24 cellular contexts compared by ENCODE assay signal in the genomic region with DNA sequence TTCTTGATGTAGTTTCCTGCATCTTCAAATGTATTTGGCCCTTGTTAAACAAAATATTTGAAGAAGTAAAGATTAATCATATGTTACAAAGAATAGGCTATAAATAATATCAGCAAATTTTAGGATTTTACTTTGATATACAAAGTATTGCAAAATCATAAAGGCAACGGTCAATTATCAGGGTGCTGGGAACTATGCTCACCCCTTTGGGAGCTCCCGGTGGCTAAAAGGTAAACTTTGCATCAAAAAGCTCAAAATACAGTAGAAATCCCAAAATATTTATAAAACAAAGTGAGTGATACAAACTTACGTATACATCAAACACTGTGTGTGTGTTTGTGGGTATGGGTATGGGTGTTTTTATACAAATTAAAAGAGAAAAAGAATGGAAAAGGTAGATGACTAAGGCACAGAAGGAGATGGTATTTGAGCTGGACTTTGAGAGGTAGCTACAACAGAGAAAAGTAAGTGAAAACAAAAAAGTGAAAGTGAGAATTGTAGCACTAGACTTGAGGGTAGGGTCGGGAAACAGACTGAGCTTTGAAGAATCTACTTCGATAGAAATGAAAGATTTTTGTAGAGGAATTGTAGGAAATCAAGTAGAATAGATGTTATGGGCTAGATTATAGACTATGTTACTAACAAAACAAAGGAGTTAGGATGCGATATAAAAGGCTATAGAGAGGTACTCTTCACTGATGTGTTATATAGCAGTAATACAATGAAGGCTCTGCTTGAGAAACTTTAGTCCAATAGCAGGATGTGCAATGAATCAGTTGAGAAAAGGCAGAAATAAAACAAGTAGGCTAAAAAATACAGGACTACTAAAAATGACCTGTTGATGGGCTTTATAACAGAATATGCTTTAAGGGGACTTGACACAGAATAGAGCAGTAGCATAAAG. TPM values are rescaled to one million over a fixed set of nuclear protein-coding genes. Genes with fewer than 3 reads are reported as not detected.
A peak's percentile ranks its signal among the peaks of the same experiment; 100 is the strongest.
DNase-seq lines count a peak whose midpoint lies in the region; ATAC-seq, FAIRE-seq and TF ChIP-seq lines count a peak whose summit lies in the region.
"Had no signal": no experiment of that assay in that cellular context is flagged by ENCODE, and none has a peak within 500 bp of the region (broad histone marks: within the 10 kb centered on the region; RNA-seq: fewer than 3 reads in every experiment).

No MANE protein-coding gene starts in this region.

- in situ Hi-C loops in GM12878 (cut with MboI), result no loop called here
- in situ Hi-C loops in transverse colon (cut with MboI; ENCODE audit: low pct_ligation_motif_present in 1 of 4, low pct_unique_long_range_greater_than_20kb in 1 of 4, low sequenced_read_pairs in 3 of 4), result no loop called here

- intact Hi-C loops in HCT116 (cut with micrococcal nuclease), result loop anchor here (10.0 kb wide), 2 partner anchors 654 to 1164 kb away; no protein-coding TSS in a partner anchor
- intact Hi-C loops in GM12878 (cut with micrococcal nuclease; ENCODE audit: unreplicated experiment), result no loop called here
- intact Hi-C loops in OCI-LY7 (cut with micrococcal nuclease; ENCODE audit: unreplicated experiment), result no loop called here
- intact Hi-C loops in transverse colon (cut with DNase I; ENCODE audit: low total_unique reads), result no loop called here

- H3K4me3 Mint-ChIP-seq in neural progenitor cell, result no peak overlapping the region
- H3K4me3 Mint-ChIP-seq: CD4-positive, alpha-beta T cell; H9 had no signal

- no peak for ATAC-seq in HCT116
- ATAC-seq in GM12878, result peak; percentile 48; the same call in 1 of the 3 replicates
- no peak for ATAC-seq in GM18858 (IDR thresholded peaks at IDR 0.05; ENCODE audit: unreplicated experiment)
- ATAC-seq in GM18511 (IDR thresholded peaks at IDR 0.05; ENCODE audit: unreplicated experiment), result no peak
- ATAC-seq: Panc1 had no signal

- WGBS in GM12878 (ENCODE audit: insufficient coverage, insufficient replicate concordance, low lambda C conversion rate, missing lambda C conversion rate), result 23% methylated on average over 6 of the region's 6 CpGs
- WGBS in transverse colon (ENCODE audit: low coverage in 1 of 2), 2 donors, result 72 to 78% methylated on average over 6 of the region's 6 CpGs

- no peak overlapping the region for H3K9ac ChIP-seq in HCT116 (ENCODE audit: low read length)
- no peak overlapping the region for H3K9ac ChIP-seq in Loucy (ENCODE audit: low read depth, low read length, poor library complexity, severe bottlenecking)
- H3K9ac ChIP-seq in GM12878 (ENCODE audit: control insufficient read depth, insufficient read depth, low read length), result no peak overlapping the region
- no peak overlapping the region for H3K9ac ChIP-seq in neural progenitor cell
- H3K9ac ChIP-seq: BLaER1 had no signal

- H3K4me2 ChIP-seq in HCT116 (ENCODE audit: low read length) (no peak overlapping the region), Loucy (ENCODE audit: low read depth, low read length, poor library complexity, severe bottlenecking) (no peak overlapping the region), GM12878 (ENCODE audit: control insufficient read depth, insufficient read depth) (no peak overlapping the region), neural progenitor cell (no peak overlapping the region), OCI-LY7 (ENCODE audit: low read length) (no peak overlapping the region)
- H3K4me2 ChIP-seq: BLaER1 had no signal

- H3K36me3 ChIP-seq in HCT116 (ENCODE audit: control insufficient read depth in 1 of 2, insufficient read depth in 2 of 2, low read length in 2 of 2), result no peaks in the 10 kb centered on the region
- H3K36me3 ChIP-seq in Loucy (ENCODE audit: insufficient read depth, low read length), result no peaks in the 10 kb centered on the region
- H3K36me3 ChIP-seq in GM12878 (ENCODE audit: control insufficient read depth in 2 of 2, insufficient read depth in 2 of 2, low read length in 1 of 2), result no peaks in the 10 kb centered on the region
- no peaks in the 10 kb centered on the region for H3K36me3 ChIP-seq in neural progenitor cell
- no peaks in the 10 kb centered on the region for H3K36me3 ChIP-seq in OCI-LY7 (ENCODE audit: insufficient read depth, low read length)
- H3K36me3 ChIP-seq in transverse colon, result no peaks in the 10 kb centered on the region
- H3K36me3 ChIP-seq: BLaER1 had no signal

- H3K4me3 ChIP-seq in HCT116 (replicated peaks in 1 of 2; ENCODE audit: low read depth in 1 of 2, low read length in 2 of 2) (no peak overlapping the region), Loucy (ENCODE audit: low read length, poor library complexity, severe bottlenecking) (no peak overlapping the region), GM12878 (no peak overlapping the region), neural progenitor cell (no peak overlapping the region), OCI-LY7 (ENCODE audit: low read depth, low read length, poor library complexity, severe bottlenecking) (no peak overlapping the region), transverse colon (no peak overlapping the region)
- H3K4me3 ChIP-seq: BLaER1 had no signal

- no peak for DNase-seq in HCT116 (ENCODE audit: low read depth, low spot score)
- no peak for DNase-seq in GM12878 (ENCODE audit: low read depth, low spot score)
- DNase-seq in neural progenitor cell (ENCODE audit: low spot score), result no peak
- no peak for DNase-seq in OCI-LY7 (ENCODE audit: low spot score)
- DNase-seq in transverse colon, result no peak
- DNase-seq: ACHN; CD4-positive, alpha-beta T cell; COR-L47; DMS79 treated with DMSO at 0.1 percent for 48 hours; H9; Karpas-422; NCI-H187; NCI-H446; NCI-H526 treated with DMSO at 0.1 percent for 48 hours; T-helper 1 cell had no signal

- H3K4me1 Mint-ChIP-seq in neural progenitor cell, result no peaks in the 10 kb centered on the region
- H3K4me1 Mint-ChIP-seq: H9 had no signal

- RAD21 ChIA-PET in HCT116 (lab: Charles Lee; ENCODE audit: low non-redundant PET in 1 of 2, low total read pairs in 2 of 2, uncharacterized antibody in 2 of 2, unreplicated experiment in 2 of 2) (no interaction called here), GM12878 (lab: Charles Lee; ENCODE audit: unreplicated experiment) (interaction anchor here (0.5 kb wide), 1 partner anchor 564 kb away, joined by 3 read pairs; no protein-coding TSS in a partner anchor)

- BruUV-seq in HCT116 (replicated peaks; lab: Mats Ljungman, UMichigan), result no TSS peak
- no TSS peak for BruUV-seq in GM12878 (replicated peaks; lab: Mats Ljungman, UMichigan)
- BruUV-seq in OCI-LY7 (replicated peaks; lab: Mats Ljungman, UMichigan), result no TSS peak

- no peak for TF ChIP-seq RAD21 in HCT116 (IDR thresholded peaks at IDR 0.05; ENCODE audit: low read depth)
- TF ChIP-seq RAD21 in GM12878 (IDR thresholded peaks at IDR 0.05; ENCODE audit: insufficient read depth, low read depth, low read length), result no peak

- no peaks in the 10 kb centered on the region for H3K36me3 Mint-ChIP-seq in neural progenitor cell

- POLR2A ChIA-PET in HCT116 (lab: Charles Lee) (no interaction called here), GM12878 (lab: Charles Lee) (no interaction called here), OCI-LY7 (lab: Charles Lee) (no interaction called here)

- H3K27ac Mint-ChIP-seq in neural progenitor cell, result no peak overlapping the region
- H3K27ac Mint-ChIP-seq: CD4-positive, alpha-beta T cell had no signal

- SMC1A ChIA-PET in GM12878 (lab: Charles Lee; ENCODE audit: uncharacterized antibody, unreplicated experiment), result interaction anchor here (0.6 to 1.4 kb wide), 3 partner anchors 13 to 183 kb away, joined by 3 read pairs; no protein-coding TSS in a partner anchor

- H3K27me3 Mint-ChIP-seq in neural progenitor cell (ENCODE audit: insufficient read depth, low read depth), result peaks cover 3% of the 10 kb centered on the region
- H3K27me3 Mint-ChIP-seq: CD4-positive, alpha-beta T cell had no signal

- H3K9me2 ChIP-seq in HCT116 (ENCODE audit: insufficient read depth) (no peaks in the 10 kb centered on the region), Loucy (replicated peaks; ENCODE audit: low read depth, low read length) (no peaks in the 10 kb centered on the region), OCI-LY7 (ENCODE audit: insufficient read depth, low read length) (no peaks in the 10 kb centered on the region)

- H3K27ac ChIP-seq in HCT116 (ENCODE audit: low read depth, low read length) (no peak overlapping the region), GM12878 (ENCODE audit: control insufficient read depth, insufficient read depth) (no peak overlapping the region), neural progenitor cell (no peak overlapping the region), OCI-LY7 (ENCODE audit: low read depth, low read length, poor library complexity, severe bottlenecking) (no peak overlapping the region), transverse colon (no peak overlapping the region)
- H3K27ac ChIP-seq: BLaER1 had no signal

- CTCF ChIA-PET in HCT116 (lab: Charles Lee), result interaction anchor here (1.1 to 1.2 kb wide), 2 partner anchors 200 to 1011 kb away, joined by 3 read pairs; no protein-coding TSS in a partner anchor
- CTCF ChIA-PET in GM12878 (lab: Yijun Ruan, JAX), result interaction anchor here (1.0 to 1.7 kb wide), 2 partner anchors 30 to 399 kb away, joined by 3 to 5 read pairs; no protein-coding TSS in a partner anchor
- CTCF ChIA-PET in OCI-LY7 (lab: Charles Lee; ENCODE audit: unreplicated experiment), result no interaction called here

- H3K9me3 ChIP-seq in HCT116 (ENCODE audit: control insufficient read depth in 1 of 2, insufficient read depth in 1 of 2, low read depth in 1 of 2, low read length in 2 of 2) (no peaks in the 10 kb centered on the region), Loucy (ENCODE audit: insufficient read depth, low read depth, low read length) (no peaks in the 10 kb centered on the region), GM12878 (replicated peaks; ENCODE audit: control insufficient read depth, insufficient read depth, low read length) (no peaks in the 10 kb centered on the region), neural progenitor cell (ENCODE audit: low read depth) (no peaks in the 10 kb centered on the region), OCI-LY7 (ENCODE audit: low read length) (no peaks in the 10 kb centered on the region), transverse colon (no peaks in the 10 kb centered on the region)
- H3K9me3 ChIP-seq: BLaER1 had no signal

- H3K4me1 ChIP-seq in HCT116 (ENCODE audit: control insufficient read depth in 1 of 2, insufficient read depth in 2 of 2, low read length in 2 of 2), result no peaks in the 10 kb centered on the region
- H3K4me1 ChIP-seq in Loucy (ENCODE audit: insufficient read depth, low read length, poor library complexity, severe bottlenecking), result no peaks in the 10 kb centered on the region
- H3K4me1 ChIP-seq in GM12878 (ENCODE audit: control insufficient read depth, insufficient read depth, low read length), result no peaks in the 10 kb centered on the region
- no peaks in the 10 kb centered on the region for H3K4me1 ChIP-seq in neural progenitor cell
- no peaks in the 10 kb centered on the region for H3K4me1 ChIP-seq in OCI-LY7 (ENCODE audit: insufficient read depth, low read length, poor library complexity, severe bottlenecking)
- no peaks in the 10 kb centered on the region for H3K4me1 ChIP-seq in transverse colon
- H3K4me1 ChIP-seq: BLaER1 had no signal

- H4K20me1 ChIP-seq in HCT116 (ENCODE audit: insufficient read depth), result no peaks in the 10 kb centered on the region
- no peaks in the 10 kb centered on the region for H4K20me1 ChIP-seq in Loucy (ENCODE audit: insufficient read depth, low read length, poor library complexity, severe bottlenecking)
- H4K20me1 ChIP-seq in GM12878 (ENCODE audit: control insufficient read depth, insufficient read depth), result no peaks in the 10 kb centered on the region
- H4K20me1 ChIP-seq in neural progenitor cell (ENCODE audit: low read depth), result no peaks in the 10 kb centered on the region
- no peaks in the 10 kb centered on the region for H4K20me1 ChIP-seq in OCI-LY7 (ENCODE audit: insufficient read depth, low read length)
- H4K20me1 ChIP-seq: BLaER1 had no signal

- H2AFZ ChIP-seq in HCT116 (ENCODE audit: low read depth, low read length, poor library complexity, severe bottlenecking) (peak overlapping the region; percentile 36), Loucy (ENCODE audit: low read length) (peak overlapping the region; percentile 29; the same call in 1 of the 2 replicates), GM12878 (ENCODE audit: control insufficient read depth, low read depth, low read length) (no peak overlapping the region), neural progenitor cell (replicated peaks) (peak overlapping the region; percentile 13), OCI-LY7 (ENCODE audit: low read length) (no peak overlapping the region)

- H3F3A ChIP-seq in Loucy (ENCODE audit: low read depth) (no peaks in the 10 kb centered on the region), neural progenitor cell (ENCODE audit: low read depth) (no peaks in the 10 kb centered on the region)

- H3K27me3 ChIP-seq in HCT116 (ENCODE audit: insufficient read depth, low read length), result no peaks in the 10 kb centered on the region
- H3K27me3 ChIP-seq in Loucy (ENCODE audit: insufficient read depth, low read length, poor library complexity, severe bottlenecking), result no peaks in the 10 kb centered on the region
- no peaks in the 10 kb centered on the region for H3K27me3 ChIP-seq in GM12878 (replicated peaks in 1 of 2; ENCODE audit: control insufficient read depth in 2 of 2, insufficient read depth in 2 of 2, low read length in 1 of 2)
- H3K27me3 ChIP-seq in neural progenitor cell, result no peaks in the 10 kb centered on the region
- H3K27me3 ChIP-seq in transverse colon, result no peaks in the 10 kb centered on the region
- H3K27me3 ChIP-seq: BLaER1 had no signal

- no peaks in the 10 kb centered on the region for H3K79me2 ChIP-seq in HCT116 (ENCODE audit: insufficient read depth, low read length)
- H3K79me2 ChIP-seq in Loucy (ENCODE audit: insufficient read depth, low read length), result no peaks in the 10 kb centered on the region
- no peaks in the 10 kb centered on the region for H3K79me2 ChIP-seq in GM12878 (ENCODE audit: control insufficient read depth, insufficient read depth, low read length)
- H3K79me2 ChIP-seq in neural progenitor cell (ENCODE audit: low read depth), result no peaks in the 10 kb centered on the region
- H3K79me2 ChIP-seq in OCI-LY7 (ENCODE audit: insufficient read depth, low read depth, low read length), result no peaks in the 10 kb centered on the region

- FAIRE-seq in GM12878 (lab: Jason Lieb, UNC), result no peak
- FAIRE-seq: GM12891, GM19239, HTR-8/SVneo had no signal

- H3K9me3 Mint-ChIP-seq in neural progenitor cell, result no peaks in the 10 kb centered on the region
- H3K9me3 Mint-ChIP-seq: CD4-positive, alpha-beta T cell; H9 had no signal

- TF ChIP-seq CTCF in HCT116 (IDR thresholded peaks at IDR 0.05 in 2 of 3, conservative IDR thresholded peaks at IDR 0.05 in 1 of 3; ENCODE audit: borderline replicate concordance in 1 of 3, insufficient read depth in 1 of 3, low read depth in 2 of 3, low read length in 2 of 3) (no peak), Loucy (conservative IDR thresholded peaks at IDR 0.05; ENCODE audit: low read length) (no peak), GM12878 (IDR thresholded peaks at IDR 0.05 in 2 of 3, conservative IDR thresholded peaks at IDR 0.05 in 1 of 3; ENCODE audit: control insufficient read depth in 2 of 3, extremely low read depth in 1 of 3, insufficient read depth in 1 of 3, low read depth in 3 of 3, low read length in 3 of 3) (no peak), neural progenitor cell (IDR thresholded peaks at IDR 0.05) (no peak), OCI-LY7 (conservative IDR thresholded peaks at IDR 0.05; ENCODE audit: low read length) (no peak), transverse colon (IDR thresholded peaks at IDR 0.05) (no peak)

- TF ChIP-seq EP300 in GM12878 (IDR thresholded peaks at IDR 0.05; ENCODE audit: borderline replicate concordance in 1 of 2, control insufficient read depth in 1 of 2, low read depth in 2 of 2, low read length in 2 of 2) (no peak), transverse colon (IDR thresholded peaks at IDR 0.05; ENCODE audit: low read depth) (no peak)

- TF ChIP-seq POLR2A in HCT116 (IDR thresholded peaks at IDR 0.05; ENCODE audit: borderline replicate concordance, extremely low read depth, insufficient read depth, insufficient read length) (no peak), GM12878 (IDR thresholded peaks at IDR 0.05; ENCODE audit: low read depth, low read length) (no peak), transverse colon (IDR thresholded peaks at IDR 0.05) (no peak)

RNA-seq across cellular contexts. Expression of gene GNAT3, which starts 52.8 kb away (rescaled TPM):
- total RNA-seq in HCT116 (2021; ENCODE audit: unreplicated experiment) (not detected), GM12878 (2014; rRNA removed) (5.6 and 6.5 TPM in 2 replicates), GM12878 (2014; rRNA removed; fragmentation: Illumina TruSeq; extraction: Trizol) (8.3 and 8.4 TPM in 2 replicates), GM12878 (2021) (4.3 and 5.8 TPM in 2 replicates), neural progenitor cell (ENCODE audit: low replicate concordance) (not detected in 2 replicates), OCI-LY7 (2022) (not detected in 2 replicates), transverse colon (not detected)
- not detected in 2 replicates for polyA plus RNA-seq in HCT116 (2012)
- total RNA-seq in GM12878 (2013; cell fraction: nucleolus; rRNA removed), result not detected in 2 replicates
- not detected for polyA plus RNA-seq in GM12878 (2011; ENCODE audit: low read depth)
- polyA plus RNA-seq in GM12878 (2011; rRNA removed) (not detected in 2 replicates), GM12878 (2014; fragmentation: Illumina TruSeq; extraction: Trizol) (3.7 and 5.8 TPM in 2 replicates), GM12878 (2014; fragmentation: Nextera tagmentation; extraction: Ambion mirVana) (1 to 10 TPM; 5.5 to 6.3 TPM), GM12878 (2014; rRNA removed) (1.7 and 3.1 TPM in 2 replicates), GM12878 (2016; fragmentation: Nextera tagmentation; extraction: Ambion mirVana) (1 to 10 TPM; 6.7 to 7.0 TPM)
- polyA plus RNA-seq in GM12878 (2011; cell fraction: cytosol; rRNA removed), result not detected in 2 replicates
- polyA plus RNA-seq in GM12878 (2011; cell fraction: nucleus; rRNA removed), result not detected in 2 replicates
- polyA plus RNA-seq in GM12878 (2012), result not detected in 2 replicates
- polyA minus RNA-seq in GM12878 (2011; rRNA and poly(A)+ RNA removed), result not detected in 2 replicates
- polyA minus RNA-seq in GM12878 (2011; cell fraction: cytosol; rRNA and poly(A)+ RNA removed), result not detected in 2 replicates
- polyA minus RNA-seq in GM12878 (2011; cell fraction: nucleus; rRNA and poly(A)+ RNA removed), result not detected in 2 replicates
- total RNA-seq in OCI-LY7 (2014; rRNA removed; shearing (Covaris generic)), result not detected in 2 replicates
- total RNA-seq: CD4-positive, alpha-beta T cell; H9; MCF 10A had no signal

Comparison
In these comparisons a context has a peak if more than half of its experiments do, and no peak if none do; other contexts are left out.
1. H2AFZ ChIP-seq: peak in HCT116 (single experiment), Loucy (single experiment) and neural progenitor cell (single experiment); none in GM12878 (single experiment) and OCI-LY7 (single experiment).